ENCODE assay signal across 19 cellular contexts in genomic region chr3:184231671-184232070, GRCh38. TPM values are rescaled to one million over a fixed set of nuclear protein-coding genes. Genes with fewer than 3 reads are reported as not detected.
DNase-seq lines count a peak whose midpoint lies in the region; ATAC-seq and TF ChIP-seq lines count a peak whose summit lies in the region.
"Had no signal": no experiment of that assay in that cellular context is flagged by ENCODE, and none has a peak within 500 bp of the region (broad histone marks: within the 10 kb centered on the region; RNA-seq: fewer than 3 reads in every experiment).

No MANE protein-coding gene starts in this region.

- no peaks in the 10 kb centered on the region for H3K79me1 ChIP-seq in mesenchymal stem cell (replicated peaks; ENCODE audit: low read length, poor library complexity, severe bottlenecking)

- no peak overlapping the region for H3K27ac ChIP-seq in mesenchymal stem cell (ENCODE audit: low read length, poor library complexity, severe bottlenecking)
- H3K27ac ChIP-seq in testis: no peak overlapping the region
- H3K27ac ChIP-seq: ascending aorta, neutrophil, SJCRH30 had no signal

- H3K18ac ChIP-seq in mesenchymal stem cell (ENCODE audit: low read depth in 1 of 2, low read length in 2 of 2): no peak overlapping the region

- POLR2A ChIA-PET in activated CD8-positive, alpha-beta T cell treated with anti-CD3 and anti-CD28 coated beads for 36 hours (lab: Charles Lee): interaction anchor here (1.0 kb wide), 1 partner anchor 18 kb away, joined by 3 read pairs; the partner anchor contains the start of gene EEF1AKMT4
- POLR2A ChIA-PET in activated CD8-positive, alpha-beta T cell treated with anti-CD3 and anti-CD28 coated beads, Interleukin-2, amount 10 ng/mL, durations not matched to agents 7 days and 5 days (lab: Charles Lee): no interaction called here

- no peak overlapping the region for H4K91ac ChIP-seq in mesenchymal stem cell (ENCODE audit: low read length)

- H3K9me3 Mint-ChIP-seq in activated CD8-positive, alpha-beta T cell treated with anti-CD3 and anti-CD28 coated beads for 36 hours: no peaks in the 10 kb centered on the region
- no peaks in the 10 kb centered on the region for H3K9me3 Mint-ChIP-seq in activated CD8-positive, alpha-beta T cell treated with anti-CD3 and anti-CD28 coated beads, Interleukin-2, amount 10 ng/mL, durations not matched to agents 7 days and 5 days (ENCODE audit: insufficient read depth)
- H3K9me3 Mint-ChIP-seq in osteocyte (ENCODE audit: unreplicated experiment): no peaks in the 10 kb centered on the region

- peak overlapping the region; percentile 50 for H3K4me3 Mint-ChIP-seq in activated CD8-positive, alpha-beta T cell treated with anti-CD3 and anti-CD28 coated beads for 36 hours
- no peak overlapping the region for H3K4me3 Mint-ChIP-seq in activated CD8-positive, alpha-beta T cell treated with anti-CD3 and anti-CD28 coated beads, Interleukin-2, amount 10 ng/mL, durations not matched to agents 7 days and 5 days
- peak overlapping the region; percentile 42 for H3K4me3 Mint-ChIP-seq in osteocyte (ENCODE audit: unreplicated experiment)

- TF ChIP-seq CTCF in activated CD8-positive, alpha-beta T cell treated with anti-CD3 and anti-CD28 coated beads for 36 hours (IDR thresholded peaks at IDR 0.05): no peak
- TF ChIP-seq CTCF in osteocyte (IDR thresholded peaks at IDR 0.05) (no peak), testis (IDR thresholded peaks at IDR 0.05) (no peak)

- no peak overlapping the region for H2BK15ac ChIP-seq in mesenchymal stem cell (ENCODE audit: low read depth, poor library complexity, severe bottlenecking)

- H3K27me3 ChIP-seq in H7 (ENCODE audit: control insufficient read depth, insufficient read depth, low read length) (peaks cover 56% of the 10 kb centered on the region), mesenchymal stem cell (ENCODE audit: control insufficient read depth in 1 of 2, insufficient read depth in 1 of 2, low read length in 2 of 2) (peaks cover 57 to 78% of the 10 kb centered on the region in 2 experiments), testis (no peaks in the 10 kb centered on the region)

- H3K27ac Mint-ChIP-seq in activated CD8-positive, alpha-beta T cell treated with anti-CD3 and anti-CD28 coated beads for 36 hours: no peak overlapping the region
- H3K27ac Mint-ChIP-seq in activated CD8-positive, alpha-beta T cell treated with anti-CD3 and anti-CD28 coated beads, Interleukin-2, amount 10 ng/mL, durations not matched to agents 7 days and 5 days: no peak overlapping the region
- H3K27ac Mint-ChIP-seq in osteocyte (ENCODE audit: unreplicated experiment): no peak overlapping the region

- no peaks in the 10 kb centered on the region for H3K36me3 ChIP-seq in H7 (replicated peaks; ENCODE audit: control insufficient read depth, insufficient read depth, low read length)
- H3K36me3 ChIP-seq in mesenchymal stem cell (ENCODE audit: control insufficient read depth in 1 of 2, insufficient read depth in 2 of 2, low read depth in 1 of 2, low read length in 2 of 2): no peaks in the 10 kb centered on the region
- no peaks in the 10 kb centered on the region for H3K36me3 ChIP-seq in testis (ENCODE audit: low read depth, missing control alignments)
- H3K36me3 ChIP-seq: ascending aorta, neutrophil, SJCRH30 had no signal

- H4K8ac ChIP-seq in mesenchymal stem cell (ENCODE audit: low read length): no peak overlapping the region

- 82% methylated on average over 3 of the region's 3 CpGs for WGBS in mesenchymal stem cell
- 29 to 64% methylated on average over 1 to 3 of the region's 3 CpGs for WGBS in testis, 2 donors

- peaks cover 33% of the 10 kb centered on the region for H3K27me3 Mint-ChIP-seq in activated CD8-positive, alpha-beta T cell treated with anti-CD3 and anti-CD28 coated beads for 36 hours
- peaks cover 41% of the 10 kb centered on the region for H3K27me3 Mint-ChIP-seq in activated CD8-positive, alpha-beta T cell treated with anti-CD3 and anti-CD28 coated beads, Interleukin-2, amount 10 ng/mL, durations not matched to agents 7 days and 5 days (ENCODE audit: low read depth)
- H3K27me3 Mint-ChIP-seq in osteocyte (ENCODE audit: unreplicated experiment): peaks cover 38% of the 10 kb centered on the region

- CTCF ChIA-PET in activated CD8-positive, alpha-beta T cell treated with anti-CD3 and anti-CD28 coated beads for 36 hours (lab: Charles Lee): interaction anchor here (1.0 to 1.5 kb wide), 2 partner anchors 11 to 58 kb away, joined by 3 to 6 read pairs; no protein-coding TSS in a partner anchor
- CTCF ChIA-PET in activated CD8-positive, alpha-beta T cell treated with anti-CD3 and anti-CD28 coated beads, Interleukin-2, amount 10 ng/mL, durations not matched to agents 7 days and 5 days (lab: Charles Lee): interaction anchor here (1.1 kb wide), 1 partner anchor 18 kb away, joined by 4 read pairs; the partner anchor contains the start of gene EEF1AKMT4

- H2BK12ac ChIP-seq in mesenchymal stem cell (ENCODE audit: low read length in 2 of 2): no peak overlapping the region

- no peaks in the 10 kb centered on the region for H3K9me3 ChIP-seq in mesenchymal stem cell (ENCODE audit: control insufficient read depth, low read length)
- H3K9me3 ChIP-seq in testis: no peaks in the 10 kb centered on the region
- H3K9me3 ChIP-seq: ascending aorta, neutrophil, SJCRH30 had no signal

- no peak overlapping the region for H3K4ac ChIP-seq in mesenchymal stem cell (ENCODE audit: low read depth in 1 of 2, low read length in 2 of 2)

- H2AK5ac ChIP-seq in mesenchymal stem cell (ENCODE audit: low read length, severe bottlenecking): no peak overlapping the region

- no peaks in the 10 kb centered on the region for H3K36me3 Mint-ChIP-seq in activated CD8-positive, alpha-beta T cell treated with anti-CD3 and anti-CD28 coated beads for 36 hours (ENCODE audit: low read depth)
- no peaks in the 10 kb centered on the region for H3K36me3 Mint-ChIP-seq in activated CD8-positive, alpha-beta T cell treated with anti-CD3 and anti-CD28 coated beads, Interleukin-2, amount 10 ng/mL, durations not matched to agents 7 days and 5 days (ENCODE audit: low read depth)
- H3K36me3 Mint-ChIP-seq in osteocyte (ENCODE audit: unreplicated experiment): no peaks in the 10 kb centered on the region

- TF ChIP-seq POLR2A in testis (IDR thresholded peaks at IDR 0.05): no peak

- peaks cover 27% of the 10 kb centered on the region for H3K4me1 ChIP-seq in mesenchymal stem cell (ENCODE audit: control insufficient read depth, insufficient read depth, low read depth, low read length)
- peaks cover 7% of the 10 kb centered on the region for H3K4me1 ChIP-seq in testis

- no peak overlapping the region for H3K9ac ChIP-seq in mesenchymal stem cell (ENCODE audit: low read length)

- H2BK5ac ChIP-seq in mesenchymal stem cell (ENCODE audit: low read depth, low read length, poor library complexity, severe bottlenecking): no peak overlapping the region

- H3K4me3 ChIP-seq in H7 (ENCODE audit: insufficient read depth, low read depth, low read length) (no peak overlapping the region), mesenchymal stem cell (ENCODE audit: insufficient read depth in 1 of 2, low read depth in 1 of 2, low read length in 2 of 2) (no peak overlapping the region), testis (no peak overlapping the region)
- H3K4me3 ChIP-seq: SJCRH30 had no signal

- no peak overlapping the region for H3K23ac ChIP-seq in mesenchymal stem cell (ENCODE audit: low read length in 2 of 2)

- no peak overlapping the region for H2BK120ac ChIP-seq in mesenchymal stem cell (ENCODE audit: low read depth, low read length)

- no peak overlapping the region for H3K14ac ChIP-seq in mesenchymal stem cell (ENCODE audit: low read length in 2 of 2)

- intact Hi-C loops in activated CD8-positive, alpha-beta T cell treated with anti-CD3 and anti-CD28 coated beads for 36 hours (cut with micrococcal nuclease): no loop called here
- intact Hi-C loops in testis (cut with DNase I; ENCODE audit: low total_unique reads): loop anchor here (10.0 kb wide), 1 partner anchor 87 kb away; no protein-coding TSS in a partner anchor

- H3K4me1 Mint-ChIP-seq in activated CD8-positive, alpha-beta T cell treated with anti-CD3 and anti-CD28 coated beads for 36 hours (ENCODE audit: low read depth): peaks cover 11% of the 10 kb centered on the region
- peaks cover 9% of the 10 kb centered on the region for H3K4me1 Mint-ChIP-seq in activated CD8-positive, alpha-beta T cell treated with anti-CD3 and anti-CD28 coated beads, Interleukin-2, amount 10 ng/mL, durations not matched to agents 7 days and 5 days (ENCODE audit: low read depth)
- peaks cover 5% of the 10 kb centered on the region for H3K4me1 Mint-ChIP-seq in osteocyte (ENCODE audit: unreplicated experiment)

- no peak overlapping the region for H3K4me2 ChIP-seq in mesenchymal stem cell (ENCODE audit: low read length, poor library complexity, severe bottlenecking)

- DNase-seq in activated CD8-positive, alpha-beta T cell treated with anti-CD3 and anti-CD28 coated beads for 36 hours: no peak
- DNase-seq in activated CD8-positive, alpha-beta T cell treated with anti-CD3 and anti-CD28 coated beads, Interleukin-2, amount 10 ng/mL, durations not matched to agents 7 days and 5 days: no peak
- DNase-seq in H7 (peak; percentile 22), cerebellar cortex (ENCODE audit: low spot score) (peak; percentile 42), osteocyte (ENCODE audit: extremely low spot score, unreplicated experiment) (no peak), mesenchymal stem cell (no peak), testis (no peak), NOMO-1 (lab: John Stamatoyannopoulos, UW; ENCODE audit: unreplicated experiment in 2 of 2) (no peak)
- DNase-seq: DMS53, left ventricle myocardium superior, NCI-H1048, NCI-H226, small intestine had no signal

- no peak for ATAC-seq in activated CD8-positive, alpha-beta T cell treated with anti-CD3 and anti-CD28 coated beads for 36 hours
- no peak for ATAC-seq in activated CD8-positive, alpha-beta T cell treated with anti-CD3 and anti-CD28 coated beads, Interleukin-2, amount 10 ng/mL, durations not matched to agents 7 days and 5 days
- ATAC-seq: left ventricle myocardium superior had no signal

- H2AFZ ChIP-seq in mesenchymal stem cell (ENCODE audit: low read depth, low read length): no peak overlapping the region

RNA-seq across cellular contexts. Expression of gene VWA5B2, which starts 2.3 kb away (rescaled TPM):
- not detected for total RNA-seq in activated CD8-positive, alpha-beta T cell treated with anti-CD3 and anti-CD28 coated beads for 36 hours
- total RNA-seq in activated CD8-positive, alpha-beta T cell treated with anti-CD3 and anti-CD28 coated beads, Interleukin-2, amount 10 ng/mL, durations not matched to agents 7 days and 5 days: not detected
- total RNA-seq in H7 (2014; rRNA removed; shearing (Covaris generic)): 0.41 TPM in 1 of 2 replicates, not detected in the other
- 0.11 TPM in 1 of 2 replicates, not detected in the other for total RNA-seq in osteocyte
- not detected for polyA plus RNA-seq in mesenchymal stem cell (2013, experiment 1 of 2)
- not detected for polyA plus RNA-seq in mesenchymal stem cell (2013, experiment 2 of 2)
- 10 to 100 TPM; 13.8 to 17.6 TPM for total RNA-seq in testis
- polyA plus RNA-seq in testis (ENCODE audit: insufficient read depth, low read depth, low replicate concordance): 2.5 TPM
- total RNA-seq: dermis microvascular lymphatic vessel endothelial cell, H4, left ventricle myocardium superior had no signal
- polyA plus RNA-seq: AG04450 had no signal

RNA-seq across cellular contexts. Expression of gene ALG3, which starts 17.1 kb away (rescaled TPM):
- total RNA-seq in activated CD8-positive, alpha-beta T cell treated with anti-CD3 and anti-CD28 coated beads for 36 hours: 10 to 100 TPM; 40.0 to 44.5 TPM
- 10 to 100 TPM; 38.1 to 43.8 TPM for total RNA-seq in activated CD8-positive, alpha-beta T cell treated with anti-CD3 and anti-CD28 coated beads, Interleukin-2, amount 10 ng/mL, durations not matched to agents 7 days and 5 days
- 59.8 and 62.7 TPM in 2 replicates for total RNA-seq in H7 (2014; rRNA removed; shearing (Covaris generic))
- 38.2 and 40.7 TPM in 2 replicates for total RNA-seq in osteocyte
- 61.9 TPM for polyA plus RNA-seq in mesenchymal stem cell (2013, experiment 1 of 2)
- 62.1 TPM for polyA plus RNA-seq in mesenchymal stem cell (2013, experiment 2 of 2)
- total RNA-seq in testis: 10 to 100 TPM; 79.4 to 91.7 TPM
- polyA plus RNA-seq in testis (ENCODE audit: insufficient read depth, low read depth, low replicate concordance): 58.7 TPM

RNA-seq across cellular contexts. Expression of gene EEF1AKMT4, which starts 17.8 kb away (rescaled TPM):
- total RNA-seq in activated CD8-positive, alpha-beta T cell treated with anti-CD3 and anti-CD28 coated beads for 36 hours: 1 to 10 TPM; 7.8 to 8.7 TPM
- total RNA-seq in activated CD8-positive, alpha-beta T cell treated with anti-CD3 and anti-CD28 coated beads, Interleukin-2, amount 10 ng/mL, durations not matched to agents 7 days and 5 days: 1 to 10 TPM; 4.5 to 4.7 TPM
- total RNA-seq in H7 (2014; rRNA removed; shearing (Covaris generic)): 10.1 and 15.2 TPM in 2 replicates
- 3.9 and 4.5 TPM in 2 replicates for total RNA-seq in osteocyte
- polyA plus RNA-seq in mesenchymal stem cell (2013, experiment 1 of 2): 3.9 TPM
- 3.6 TPM for polyA plus RNA-seq in mesenchymal stem cell (2013, experiment 2 of 2)
- total RNA-seq in testis: 10 to 100 TPM; 10.2 to 15.0 TPM
- 16.9 TPM for polyA plus RNA-seq in testis (ENCODE audit: insufficient read depth, low read depth, low replicate concordance)

RNA-seq across cellular contexts. Expression of gene CAMK2N2, which starts 29.7 kb away (rescaled TPM):
- under 1 TPM; 0.18 to 0.22 TPM for total RNA-seq in activated CD8-positive, alpha-beta T cell treated with anti-CD3 and anti-CD28 coated beads for 36 hours
- not detected for total RNA-seq in activated CD8-positive, alpha-beta T cell treated with anti-CD3 and anti-CD28 coated beads, Interleukin-2, amount 10 ng/mL, durations not matched to agents 7 days and 5 days
- 1.5 and 1.6 TPM in 2 replicates for total RNA-seq in H7 (2014; rRNA removed; shearing (Covaris generic))
- total RNA-seq in osteocyte (1.8 and 2.0 TPM in 2 replicates), testis (under 1 TPM in 1 of 2 donors, not detected in 1; 0.24 TPM)
- polyA plus RNA-seq in mesenchymal stem cell (2013, experiment 1 of 2): 0.37 TPM
- 0.40 TPM for polyA plus RNA-seq in mesenchymal stem cell (2013, experiment 2 of 2)
- polyA plus RNA-seq in testis (ENCODE audit: insufficient read depth, low read depth, low replicate concordance): 0.40 TPM
- total RNA-seq: ascending aorta, dermis microvascular lymphatic vessel endothelial cell, left ventricle myocardium superior had no signal

RNA-seq across cellular contexts. Expression of gene ECE2, which starts 44.2 kb away (rescaled TPM):
- not detected for total RNA-seq in activated CD8-positive, alpha-beta T cell treated with anti-CD3 and anti-CD28 coated beads for 36 hours
- total RNA-seq in activated CD8-positive, alpha-beta T cell treated with anti-CD3 and anti-CD28 coated beads, Interleukin-2, amount 10 ng/mL, durations not matched to agents 7 days and 5 days: not detected
- not detected in 2 replicates for total RNA-seq in H7 (2014; rRNA removed; shearing (Covaris generic))
- not detected in 2 replicates for total RNA-seq in osteocyte
- not detected for polyA plus RNA-seq in mesenchymal stem cell (2013, experiment 1 of 2)
- polyA plus RNA-seq in mesenchymal stem cell (2013, experiment 2 of 2): not detected
- 1 to 10 TPM; 1.4 TPM for total RNA-seq in testis
- polyA plus RNA-seq in testis (ENCODE audit: insufficient read depth, low read depth, low replicate concordance): 1.1 TPM
- total RNA-seq: ascending aorta, dermis microvascular lymphatic vessel endothelial cell, H4, left ventricle myocardium superior, SJCRH30 had no signal
- polyA plus RNA-seq: AG04450 had no signal

Comparison
In these comparisons a context has a peak if more than half of its experiments do, and no peak if none do; other contexts are left out.
1. DNase-seq: peak in H7 (single experiment) and cerebellar cortex (single experiment); none in activated CD8-positive, alpha-beta T cell treated with anti-CD3 and anti-CD28 coated beads for 36 hours (single experiment), activated CD8-positive, alpha-beta T cell treated with anti-CD3 and anti-CD28 coated beads, Interleukin-2, amount 10 ng/mL, durations not matched to agents 7 days and 5 days (single experiment), osteocyte (single experiment), mesenchymal stem cell (single experiment), testis (single experiment) and NOMO-1 (0 of 2).
2. RNA of gene VWA5B2, which starts 2.3 kb away (total RNA-seq): 13.8 to 17.6 TPM in testis; 0.11 TPM in osteocyte, not detected in activated CD8-positive, alpha-beta T cell treated with anti-CD3 and anti-CD28 coated beads, Interleukin-2, amount 10 ng/mL, durations not matched to agents 7 days and 5 days, not detected in activated CD8-positive, alpha-beta T cell treated with anti-CD3 and anti-CD28 coated beads for 36 hours and 0.41 TPM in H7; every median in the first group is over 10 times any median in the second.